1 cellular context compared by ENCODE assay signal in the genomic region with DNA sequence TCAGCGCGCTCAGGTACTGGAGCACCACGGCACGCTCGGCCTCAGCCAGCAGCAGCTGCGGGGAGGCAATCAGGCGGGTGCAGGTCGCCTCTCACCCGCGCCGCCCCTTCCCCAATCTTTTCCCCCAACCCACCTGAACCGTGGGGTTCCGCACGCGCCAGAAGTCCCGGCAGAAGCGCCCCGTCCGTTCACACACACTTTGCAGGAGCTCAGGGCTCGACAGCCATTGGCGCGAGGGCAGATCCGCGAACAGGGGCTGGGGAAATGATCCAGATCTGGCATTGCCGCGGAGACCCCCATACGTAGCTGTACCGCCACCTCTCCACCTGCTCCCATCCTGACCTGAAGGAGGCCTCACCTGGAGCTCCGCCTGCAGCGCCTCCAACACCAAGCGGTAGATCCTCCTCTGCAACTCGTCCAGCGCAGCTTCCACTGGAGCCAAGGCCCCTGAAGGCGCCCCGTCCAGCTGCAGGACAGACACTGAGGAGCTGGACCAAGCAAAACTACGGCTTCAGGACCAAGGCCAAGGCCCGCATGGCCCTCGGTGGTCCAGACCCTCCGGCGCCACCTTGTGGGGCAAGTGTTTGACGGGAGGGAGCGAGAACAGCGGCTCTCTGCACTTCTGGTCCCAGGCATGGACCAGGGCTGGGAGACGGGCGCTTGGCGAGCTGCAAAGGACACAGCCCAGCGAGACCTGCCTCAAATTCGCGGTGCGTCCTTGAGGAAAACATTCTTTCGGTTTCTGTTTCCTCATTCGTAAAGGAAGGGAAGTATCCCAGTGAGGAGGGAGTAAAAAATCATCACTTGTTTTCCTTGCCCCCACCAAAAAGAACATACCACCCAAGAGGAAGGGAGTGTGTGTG.
TF ChIP-seq lines count a peak whose summit lies in the region.

No MANE protein-coding gene starts in this region.

TF ChIP-seq in Ishikawa, 13 proteins besides CTCF, POLR2A, EP300 and RAD21 (continued from another document):
- TF ChIP-seq CEBPB (IDR thresholded peaks at IDR 0.05) (no peak), TAF1 (IDR thresholded peaks at IDR 0.05; ENCODE audit: low read depth) (no peak), NFIC (IDR thresholded peaks at IDR 0.05) (no peak), TCF12 (IDR thresholded peaks at IDR 0.05; ENCODE audit: low read depth) (no peak), MAX (IDR thresholded peaks at IDR 0.05) (peak; percentile 86)
